1 cellular context compared by ENCODE assay signal in genomic region chr22:50115693-50116092, GRCh38.
TF ChIP-seq lines count a peak whose summit lies in the region.

No MANE protein-coding gene starts in this region.

TF ChIP-seq in H1, 55 proteins besides CTCF, POLR2A, EP300 and RAD21:
- TF ChIP-seq MAFK (IDR thresholded peaks at IDR 0.05; ENCODE audit: low read depth, low read length) (no peak), KDM5A (IDR thresholded peaks at IDR 0.05; ENCODE audit: low read length) (no peak), SRF (IDR thresholded peaks at IDR 0.05; ENCODE audit: low read depth, low read length) (no peak), SIX5 (IDR thresholded peaks at IDR 0.05; ENCODE audit: low read depth, low read length) (no peak), TAF1 (IDR thresholded peaks at IDR 0.05; ENCODE audit: low read depth, low read length) (no peak), NRF1 (IDR thresholded peaks at IDR 0.05; ENCODE audit: low read depth, low read length) (no peak), USF2 (IDR thresholded peaks at IDR 0.05; ENCODE audit: low read length) (no peak)
